Comparison of ENCODE assay signal across 26 cellular contexts in genomic region chr12:19419086-19419485, GRCh38. TPM values are rescaled to one million over a fixed set of nuclear protein-coding genes. Genes with fewer than 3 reads are reported as not detected.
DNase-seq lines count a peak whose midpoint lies in the region; ATAC-seq, FAIRE-seq and TF ChIP-seq lines count a peak whose summit lies in the region.
"Had no signal": no experiment of that assay in that cellular context is flagged by ENCODE, and none has a peak within 500 bp of the region (broad histone marks: within the 10 kb centered on the region; RNA-seq: fewer than 3 reads in every experiment).

No MANE protein-coding gene starts in this region.

- no peak overlapping the region for H3K4ac ChIP-seq in mesendoderm (ENCODE audit: low read depth, low read length)

- H3K56ac ChIP-seq in mesendoderm (ENCODE audit: low read length): no peak overlapping the region

- H2AFZ ChIP-seq in HepG2 (ENCODE audit: low read length): no peak overlapping the region

- no peak overlapping the region for H3K23ac ChIP-seq in mesendoderm (ENCODE audit: low read length)

- H2BK15ac ChIP-seq in mesendoderm (replicated peaks; ENCODE audit: low read depth): no peak overlapping the region

- H3K18ac ChIP-seq in mesendoderm (ENCODE audit: low read length): no peak overlapping the region

- H2BK120ac ChIP-seq in mesendoderm (ENCODE audit: low read depth, low read length): no peak overlapping the region

- no peaks in the 10 kb centered on the region for H3K4me1 ChIP-seq in right lobe of liver
- H3K4me1 ChIP-seq in HepG2 (ENCODE audit: insufficient read depth, low read length): no peaks in the 10 kb centered on the region
- no peaks in the 10 kb centered on the region for H3K4me1 ChIP-seq in mesendoderm (ENCODE audit: control insufficient read depth, low read depth, low read length)
- H3K4me1 ChIP-seq: A549, BE2C had no signal

- H3K79me2 ChIP-seq in HepG2 (ENCODE audit: insufficient read depth, low read length) (no peaks in the 10 kb centered on the region), mesendoderm (ENCODE audit: control insufficient read depth, insufficient read depth, low read length) (no peaks in the 10 kb centered on the region)

- no peak overlapping the region for H3K4me3 Mint-ChIP-seq in stimulated activated effector memory CD8-positive, alpha-beta T cell treated with anti-CD3 and anti-CD28 coated beads, Interleukin-12 subunit alpha, Interleukin-12 subunit beta, amount 100 ng/mL, for 72 hours
- no peak overlapping the region for H3K4me3 Mint-ChIP-seq in glutamatergic neuron (ENCODE audit: unreplicated experiment)
- H3K4me3 Mint-ChIP-seq: CD14-positive monocyte; CD4-positive, alpha-beta T cell; CD8-positive, alpha-beta memory T cell had no signal

- no peak for FAIRE-seq in HepG2 (lab: Jason Lieb, UNC)
- FAIRE-seq: A549, D721Med, GM12891, GM18507 had no signal

- peaks cover 7% of the 10 kb centered on the region for H3K36me3 Mint-ChIP-seq in stimulated activated effector memory CD8-positive, alpha-beta T cell treated with anti-CD3 and anti-CD28 coated beads, Interleukin-12 subunit alpha, Interleukin-12 subunit beta, amount 100 ng/mL, for 72 hours
- H3K36me3 Mint-ChIP-seq in glutamatergic neuron (ENCODE audit: unreplicated experiment): peaks cover 8% of the 10 kb centered on the region
- H3K36me3 Mint-ChIP-seq: CD14-positive monocyte had no signal

- no peak for ATAC-seq in right lobe of liver
- ATAC-seq in HepG2: no peak
- no peak for ATAC-seq in stimulated activated effector memory CD8-positive, alpha-beta T cell treated with anti-CD3 and anti-CD28 coated beads, Interleukin-12 subunit alpha, Interleukin-12 subunit beta, amount 100 ng/mL, for 72 hours
- ATAC-seq: A549, HCT116 had no signal

- no peak overlapping the region for H3K9ac ChIP-seq in HepG2 (ENCODE audit: insufficient read depth, low read depth, low read length)
- no peak overlapping the region for H3K9ac ChIP-seq in mesendoderm (ENCODE audit: low read length)
- H3K9ac ChIP-seq: BLaER1 treated with 17β-estradiol and CSF1 and Interleukin-3, amounts not matched to agents 10 nM and 100 nM had no signal

- no peaks in the 10 kb centered on the region for H4K20me1 ChIP-seq in HepG2 (ENCODE audit: insufficient read depth, low read length)
- H4K20me1 ChIP-seq: BLaER1 treated with 17β-estradiol and CSF1 and Interleukin-3, amounts not matched to agents 10 nM and 100 nM had no signal

- no peak overlapping the region for H3K4me2 ChIP-seq in HepG2 (ENCODE audit: low read depth, low read length)
- H3K4me2 ChIP-seq in mesendoderm (ENCODE audit: low read length): no peak overlapping the region
- H3K4me2 ChIP-seq: A549; BLaER1 treated with 17β-estradiol and CSF1 and Interleukin-3, amounts not matched to agents 10 nM and 100 nM had no signal

- no peak for TF ChIP-seq POLR2A in right lobe of liver (IDR thresholded peaks at IDR 0.05)
- TF ChIP-seq POLR2A in HepG2 (IDR thresholded peaks at IDR 0.05; ENCODE audit: insufficient read depth in 1 of 2, low read depth in 2 of 2, low read length in 2 of 2): no peak

- WGBS in right lobe of liver (ENCODE audit: insufficient coverage, low coverage, low lambda C conversion rate, missing lambda C conversion rate): 90% methylated on average over 2 of the region's 14 CpGs
- WGBS in HepG2 (ENCODE audit: low lambda C conversion rate): 75% methylated on average over 14 of the region's 14 CpGs
- no CpG with 5 or more reads among the region's 14 CpGs for WGBS in mesendoderm (ENCODE audit: extremely low coverage, insufficient coverage, low lambda C conversion rate)

- H3K9me3 ChIP-seq in right lobe of liver: no peaks in the 10 kb centered on the region
- H3K9me3 ChIP-seq in HepG2 (ENCODE audit: low read length): no peaks in the 10 kb centered on the region
- H3K9me3 ChIP-seq: A549; BE2C; BLaER1 treated with 17β-estradiol and CSF1 and Interleukin-3, amounts not matched to agents 10 nM and 100 nM had no signal

- no peak overlapping the region for H4K5ac ChIP-seq in mesendoderm (ENCODE audit: low read length)

- TF ChIP-seq EP300 in HepG2 (IDR thresholded peaks at IDR 0.05; ENCODE audit: low read depth in 2 of 2, low read length in 2 of 2) (no peak), HepG2 (CRISPR knock-in tag; IDR thresholded peaks at IDR 0.05; ENCODE audit: borderline replicate concordance) (no peak)

- H3K27ac Mint-ChIP-seq in stimulated activated effector memory CD8-positive, alpha-beta T cell treated with anti-CD3 and anti-CD28 coated beads, Interleukin-12 subunit alpha, Interleukin-12 subunit beta, amount 100 ng/mL, for 72 hours: peak overlapping the region; percentile 82
- no peak overlapping the region for H3K27ac Mint-ChIP-seq in glutamatergic neuron (ENCODE audit: unreplicated experiment)
- H3K27ac Mint-ChIP-seq: CD4-positive, alpha-beta T cell; CD8-positive, alpha-beta memory T cell had no signal

- no peak for TF ChIP-seq RAD21 in HepG2 (CRISPR knock-in tag; IDR thresholded peaks at IDR 0.05)

- H3K4me3 ChIP-seq in right lobe of liver (no peak overlapping the region), HepG2 (replicated peaks in 1 of 3; ENCODE audit: insufficient read depth in 1 of 3, low read depth in 2 of 3, low read length in 3 of 3) (no peak overlapping the region), mesendoderm (ENCODE audit: low read length) (no peak overlapping the region)
- H3K4me3 ChIP-seq: A549; BLaER1 treated with 17β-estradiol and CSF1 and Interleukin-3, amounts not matched to agents 10 nM and 100 nM had no signal

- H2AK5ac ChIP-seq in mesendoderm (ENCODE audit: low read length): no peak overlapping the region

- peaks cover 21% of the 10 kb centered on the region for H3K4me1 Mint-ChIP-seq in stimulated activated effector memory CD8-positive, alpha-beta T cell treated with anti-CD3 and anti-CD28 coated beads, Interleukin-12 subunit alpha, Interleukin-12 subunit beta, amount 100 ng/mL, for 72 hours
- no peaks in the 10 kb centered on the region for H3K4me1 Mint-ChIP-seq in glutamatergic neuron (ENCODE audit: low read depth, unreplicated experiment)
- H3K4me1 Mint-ChIP-seq: CD14-positive monocyte had no signal

- in situ Hi-C loops in HepG2 (cut with HindIII; ENCODE audit: extremely low pct_ligation_motif_present, low pct_unique_long_range_greater_than_20kb): no loop called here

- no TSS peak for BruUV-seq in HepG2 (replicated peaks; lab: Mats Ljungman, UMichigan)

- intact Hi-C loops in right lobe of liver (cut with DNase I): no loop called here
- intact Hi-C loops in HepG2 (cut with micrococcal nuclease; ENCODE audit: unreplicated experiment): no loop called here

- POLR2A ChIA-PET in HepG2 (lab: Yijun Ruan, JAX): no interaction called here

- H3K36me3 ChIP-seq in right lobe of liver: no peaks in the 10 kb centered on the region
- H3K36me3 ChIP-seq in HepG2 (replicated peaks in 1 of 2; ENCODE audit: control insufficient read depth in 1 of 2, insufficient read depth in 2 of 2, low read length in 2 of 2): no peaks in the 10 kb centered on the region
- H3K36me3 ChIP-seq in mesendoderm (ENCODE audit: control insufficient read depth, insufficient read depth, low read length): no peaks in the 10 kb centered on the region
- H3K36me3 ChIP-seq: BE2C; BLaER1 treated with 17β-estradiol and CSF1 and Interleukin-3, amounts not matched to agents 10 nM and 100 nM had no signal

- H3K27me3 ChIP-seq in right lobe of liver (no peaks in the 10 kb centered on the region), HepG2 (ENCODE audit: control insufficient read depth in 1 of 2, insufficient read depth in 2 of 2, low read length in 2 of 2) (no peaks in the 10 kb centered on the region; a peak in 1 of 5 replicates), mesendoderm (ENCODE audit: insufficient read depth, low read length, poor library complexity) (no peaks in the 10 kb centered on the region)
- H3K27me3 ChIP-seq: BE2C; BLaER1 treated with 17β-estradiol and CSF1 and Interleukin-3, amounts not matched to agents 10 nM and 100 nM had no signal

- DNase-seq in right lobe of liver (peak in 2 of 3 donors; percentile 11 to 49), HepG2 (ENCODE audit: low spot score) (no peak), islet precursor cell (peak; percentile 46), mesendoderm (no peak), glutamatergic neuron (no peak), occipital lobe (lab: John Stamatoyannopoulos, UW) (no peak)
- DNase-seq in stimulated activated effector memory CD8-positive, alpha-beta T cell treated with anti-CD3 and anti-CD28 coated beads, Interleukin-12 subunit alpha, Interleukin-12 subunit beta, amount 100 ng/mL, for 72 hours (ENCODE audit: low spot score in 2 of 2): no peak
- DNase-seq: 8988T; ACHN; AML-193; BE2C; CD8-positive, alpha-beta memory T cell; DMS 273 treated with DMSO at 0.1 percent for 48 hours; DMS53; DMS79 treated with DMSO at 0.1 percent for 48 hours; GF-D8; GOT3; H7 had no signal

- H3K9me3 Mint-ChIP-seq in stimulated activated effector memory CD8-positive, alpha-beta T cell treated with anti-CD3 and anti-CD28 coated beads, Interleukin-12 subunit alpha, Interleukin-12 subunit beta, amount 100 ng/mL, for 72 hours: no peaks in the 10 kb centered on the region
- peaks cover 2% of the 10 kb centered on the region for H3K9me3 Mint-ChIP-seq in glutamatergic neuron (ENCODE audit: unreplicated experiment)
- H3K9me3 Mint-ChIP-seq: CD4-positive, alpha-beta T cell; CD8-positive, alpha-beta memory T cell had no signal

- H3K79me1 ChIP-seq in mesendoderm (ENCODE audit: low read length): no peaks in the 10 kb centered on the region

- H3K27ac ChIP-seq in right lobe of liver (no peak overlapping the region), HepG2 (ENCODE audit: extremely low read length, insufficient read depth, low read length) (no peak overlapping the region), mesendoderm (ENCODE audit: low read depth, low read length) (no peak overlapping the region)
- H3K27ac ChIP-seq: A549; BLaER1 treated with 17β-estradiol and CSF1 and Interleukin-3, amounts not matched to agents 10 nM and 100 nM had no signal

- TF ChIP-seq CTCF in right lobe of liver (IDR thresholded peaks at IDR 0.05): no peak
- no peak for TF ChIP-seq CTCF in HepG2 (CRISPR knock-in tag; IDR thresholded peaks at IDR 0.05)
- TF ChIP-seq CTCF in glutamatergic neuron (IDR thresholded peaks at IDR 0.05; ENCODE audit: partially characterized antibody, unreplicated experiment): no peak

- CTCF ChIA-PET in HepG2 (lab: Yijun Ruan, JAX; ENCODE audit: low intra/inter-chr PET ratio, low total read pairs): no interaction called here

- H2BK5ac ChIP-seq in mesendoderm (ENCODE audit: low read length): no peak overlapping the region

- H4K8ac ChIP-seq in mesendoderm (ENCODE audit: low read depth, low read length): no peak overlapping the region

- H3K27me3 Mint-ChIP-seq in glutamatergic neuron (ENCODE audit: unreplicated experiment): peaks cover 2% of the 10 kb centered on the region
- H3K27me3 Mint-ChIP-seq: CD4-positive, alpha-beta T cell; CD8-positive, alpha-beta memory T cell had no signal

RNA-seq across cellular contexts. Expression of gene AEBP2, which starts 20.2 kb away (rescaled TPM):
- 10 to 100 TPM in 5 of 6 experiments, 1 to 10 TPM in 1; 9.7 to 18.2 (median 13.4) TPM for total RNA-seq in right lobe of liver
- total RNA-seq in HepG2 (2016; rRNA removed; fragmentation: Illumina TruSeq; extraction: Trizol): 17.9 and 33.0 TPM in 2 replicates
- total RNA-seq in HepG2 (2016; cell fraction: cytosol; rRNA removed; fragmentation: Illumina TruSeq; extraction: Trizol; ENCODE audit: low read depth): 20.7 and 22.4 TPM in 2 replicates
- total RNA-seq in HepG2 (2016; cell fraction: insoluble cytoplasmic fraction; rRNA removed; fragmentation: Illumina TruSeq; extraction: Trizol): 19.9 and 27.9 TPM in 2 replicates
- 11.3 and 13.9 TPM in 2 replicates for total RNA-seq in HepG2 (2016; cell fraction: membrane; rRNA removed; fragmentation: Illumina TruSeq; extraction: Trizol)
- 17.7 and 18.1 TPM in 2 replicates for total RNA-seq in HepG2 (2016; cell fraction: nucleus; rRNA removed; fragmentation: Illumina TruSeq; extraction: Trizol)
- polyA plus RNA-seq in HepG2 (2011; rRNA removed): 8.7 and 9.2 TPM in 2 replicates
- polyA plus RNA-seq in HepG2 (2011; cell fraction: cytosol; rRNA removed): 3.7 and 7.3 TPM in 2 replicates
- polyA plus RNA-seq in HepG2 (2011; cell fraction: nucleus; rRNA removed): 6.9 and 8.6 TPM in 2 replicates
- polyA plus RNA-seq in HepG2 (2012): 14.1 and 20.8 TPM in 2 replicates
- 0.69 and 0.71 TPM in 2 replicates for polyA plus RNA-seq in HepG2 (2016; cell fraction: cytosol; fragmentation: Illumina TruSeq; extraction: Trizol; ENCODE audit: low read depth)
- 30.1 and 33.2 TPM in 2 replicates for polyA plus RNA-seq in HepG2 (2016; cell fraction: insoluble cytoplasmic fraction; fragmentation: Illumina TruSeq; extraction: Trizol; ENCODE audit: low read depth)
- polyA plus RNA-seq in HepG2 (2016; cell fraction: membrane; fragmentation: Illumina TruSeq; extraction: Trizol; ENCODE audit: low read depth): 4.2 and 4.5 TPM in 2 replicates
- 19.9 and 20.7 TPM in 2 replicates for polyA plus RNA-seq in HepG2 (2016; cell fraction: nucleus; fragmentation: Illumina TruSeq; extraction: Trizol; ENCODE audit: insufficient read depth, low read depth)
- polyA minus RNA-seq in HepG2 (2011; rRNA and poly(A)+ RNA removed; ENCODE audit: low replicate concordance): 6.7 and 21.1 TPM in 2 replicates
- polyA minus RNA-seq in HepG2 (2011; cell fraction: cytosol; rRNA and poly(A)+ RNA removed): 14.4 and 17.4 TPM in 2 replicates
- 20.8 and 21.9 TPM in 2 replicates for polyA minus RNA-seq in HepG2 (2011; cell fraction: nucleus; rRNA and poly(A)+ RNA removed)
- 29.6 TPM for polyA plus RNA-seq in mesendoderm (2013, experiment 1 of 2)
- 31.3 TPM for polyA plus RNA-seq in mesendoderm (2013, experiment 2 of 2)
- 21.0 TPM for total RNA-seq in glutamatergic neuron (ENCODE audit: unreplicated experiment)
- total RNA-seq in occipital lobe: 42.4 TPM

Comparison
In these comparisons a context has a peak if more than half of its experiments do, and no peak if none do; other contexts are left out.
1. DNase-seq: peak in right lobe of liver (2 of 3) and islet precursor cell (single experiment); none in HepG2 (single experiment), stimulated activated effector memory CD8-positive, alpha-beta T cell treated with anti-CD3 and anti-CD28 coated beads, Interleukin-12 subunit alpha, Interleukin-12 subunit beta, amount 100 ng/mL, for 72 hours (0 of 2), mesendoderm (single experiment), glutamatergic neuron (single experiment) and occipital lobe (single experiment).